ENCODE assay signal across 13 cellular contexts in genomic region chr4:128635939-128636551, GRCh38.
DNase-seq lines count a peak whose midpoint lies in the region; ATAC-seq, FAIRE-seq and TF ChIP-seq lines count a peak whose summit lies in the region.
"Had no signal": no experiment of that assay in that cellular context is flagged by ENCODE, and none has a peak within 500 bp of the region (broad histone marks: within the 10 kb centered on the region; RNA-seq: fewer than 3 reads in every experiment).

No MANE protein-coding gene starts in this region.

- intact Hi-C loops in breast epithelium (cut with DNase I; ENCODE audit: low total_unique reads) = no loop called here
- intact Hi-C loops in mammary epithelial cell (cut with micrococcal nuclease) = no loop called here
- intact Hi-C loops in ascending aorta (cut with DNase I) = no loop called here
- intact Hi-C loops in lower lobe of right lung (cut with DNase I) = no loop called here

- no TSS peak for BruUV-seq in mammary epithelial cell (replicated peaks; lab: Mats Ljungman, UMichigan)

- TF ChIP-seq CTCF in breast epithelium (IDR thresholded peaks at IDR 0.05) (no peak), mammary epithelial cell (conservative IDR thresholded peaks at IDR 0.05 in 1 of 2, IDR thresholded peaks at IDR 0.05 in 1 of 2; ENCODE audit: extremely low read depth in 1 of 2, insufficient read depth in 1 of 2, low read depth in 1 of 2, low read length in 2 of 2) (no peak), ascending aorta (IDR thresholded peaks at IDR 0.05) (no peak), lower lobe of right lung (IDR thresholded peaks at IDR 0.05) (no peak)

- H3K9me3 ChIP-seq in breast epithelium (no peaks in the 10 kb centered on the region), mammary epithelial cell (replicated peaks; ENCODE audit: insufficient read depth, low read length) (no peaks in the 10 kb centered on the region), ascending aorta (no peaks in the 10 kb centered on the region), lower lobe of right lung (no peaks in the 10 kb centered on the region), small intestine (ENCODE audit: control insufficient read depth, low read depth) (no peaks in the 10 kb centered on the region)

- H3K27ac ChIP-seq in breast epithelium (peak overlapping the region; percentile 21 to 30), mammary epithelial cell (ENCODE audit: insufficient read depth, low read depth, low read length) (no peak overlapping the region), ascending aorta (peak overlapping the region; percentile 50 to 57), lower lobe of right lung (peak overlapping the region; percentile 39), small intestine (ENCODE audit: low read depth in 1 of 2, low read length in 1 of 2) (no peak overlapping the region)

- H3K27me3 ChIP-seq in breast epithelium (no peaks in the 10 kb centered on the region), mammary epithelial cell (ENCODE audit: insufficient read depth, low read length) (no peaks in the 10 kb centered on the region), ascending aorta (no peaks in the 10 kb centered on the region), lower lobe of right lung (ENCODE audit: low read depth) (no peaks in the 10 kb centered on the region), small intestine (ENCODE audit: control insufficient read depth in 2 of 2, insufficient read depth in 2 of 2, low read length in 2 of 2) (no peaks in the 10 kb centered on the region)

- no peak overlapping the region for H3K4me3 ChIP-seq in breast epithelium
- H3K4me3 ChIP-seq in mammary epithelial cell (replicated peaks in 1 of 3; ENCODE audit: insufficient read depth in 1 of 3, low read depth in 2 of 3, low read length in 3 of 3) = no peak overlapping the region
- H3K4me3 ChIP-seq in ascending aorta = no peak overlapping the region
- H3K4me3 ChIP-seq in lower lobe of right lung = no peak overlapping the region
- no peak overlapping the region for H3K4me3 ChIP-seq in small intestine (ENCODE audit: low read depth in 1 of 2, low read length in 2 of 2)

- H3K36me3 ChIP-seq in breast epithelium = no peaks in the 10 kb centered on the region
- no peaks in the 10 kb centered on the region for H3K36me3 ChIP-seq in mammary epithelial cell (ENCODE audit: insufficient read depth, low read length)
- H3K36me3 ChIP-seq in ascending aorta = no peaks in the 10 kb centered on the region
- no peaks in the 10 kb centered on the region for H3K36me3 ChIP-seq in lower lobe of right lung
- H3K36me3 ChIP-seq in small intestine (ENCODE audit: control insufficient read depth in 2 of 2, insufficient read depth in 2 of 2, low read length in 2 of 2) = no peaks in the 10 kb centered on the region

- CTCF ChIA-PET in mammary epithelial cell (lab: Charles Lee; ENCODE audit: low non-redundant PET) = no interaction called here

- no peaks in the 10 kb centered on the region for H3K79me2 ChIP-seq in mammary epithelial cell (ENCODE audit: insufficient read depth, low read length)

- no peak overlapping the region for H3K9ac ChIP-seq in mammary epithelial cell (ENCODE audit: insufficient read depth, low read length)

- H4K20me1 ChIP-seq in mammary epithelial cell (ENCODE audit: insufficient read depth, low read length) = no peaks in the 10 kb centered on the region

- H2AFZ ChIP-seq in mammary epithelial cell (ENCODE audit: low read depth, low read length) = no peak overlapping the region

- H3K4me1 ChIP-seq in breast epithelium (no peaks in the 10 kb centered on the region), mammary epithelial cell (ENCODE audit: insufficient read depth, low read length) (no peaks in the 10 kb centered on the region), ascending aorta (peaks cover 0 to 16% of the 10 kb centered on the region in 2 donors), lower lobe of right lung (no peaks in the 10 kb centered on the region), small intestine (ENCODE audit: control insufficient read depth in 2 of 2, insufficient read depth in 1 of 2, low read depth in 1 of 2, low read length in 1 of 2) (no peaks in the 10 kb centered on the region)

- DNase-seq in breast epithelium (ENCODE audit: low spot score in 2 of 2) (no peak), mammary epithelial cell (no peak), ascending aorta (ENCODE audit: low spot score in 2 of 2) (no peak), lower lobe of right lung (no peak), small intestine (no peak), RKO (ENCODE audit: low spot score) (no peak), pons (ENCODE audit: low spot score) (no peak)
- DNase-seq: MM.1S had no signal

- dilution Hi-C loops in mammary epithelial cell (cut with HindIII; ENCODE audit: low sequenced_read_pairs) = no loop called here

- no peak overlapping the region for H3K4me2 ChIP-seq in mammary epithelial cell (ENCODE audit: insufficient read depth, low read depth, low read length)

- TF ChIP-seq POLR2A in breast epithelium (IDR thresholded peaks at IDR 0.05) = no peak

- ATAC-seq in lower lobe of right lung (no peak), HG02884 (IDR thresholded peaks at IDR 0.05; ENCODE audit: unreplicated experiment) (no peak)
- ATAC-seq: Panc1 had no signal

- 97% methylated on average over 3 of the region's 5 CpGs for WGBS in mammary epithelial cell (ENCODE audit: low coverage, missing lambda C conversion rate)
- 65 to 77% (median 74%) methylated on average over 5 of the region's 5 CpGs for WGBS in small intestine, 3 donors

- in situ Hi-C loops in mammary epithelial cell (cut with MboI; ENCODE audit: low sequenced_read_pairs in 2 of 2) = no loop called here

- FAIRE-seq in small intestine (lab: Jason Lieb, UNC) = no peak
- FAIRE-seq: keratinocyte, TTC549, urothelium cell line had no signal

Comparison
In these comparisons a context has a peak if more than half of its experiments do, and no peak if none do; other contexts are left out.
1. H3K27ac ChIP-seq: peak in breast epithelium (2 of 2), ascending aorta (2 of 2) and lower lobe of right lung (single experiment); none in mammary epithelial cell (single experiment) and small intestine (0 of 2).